In the genomic region with DNA sequence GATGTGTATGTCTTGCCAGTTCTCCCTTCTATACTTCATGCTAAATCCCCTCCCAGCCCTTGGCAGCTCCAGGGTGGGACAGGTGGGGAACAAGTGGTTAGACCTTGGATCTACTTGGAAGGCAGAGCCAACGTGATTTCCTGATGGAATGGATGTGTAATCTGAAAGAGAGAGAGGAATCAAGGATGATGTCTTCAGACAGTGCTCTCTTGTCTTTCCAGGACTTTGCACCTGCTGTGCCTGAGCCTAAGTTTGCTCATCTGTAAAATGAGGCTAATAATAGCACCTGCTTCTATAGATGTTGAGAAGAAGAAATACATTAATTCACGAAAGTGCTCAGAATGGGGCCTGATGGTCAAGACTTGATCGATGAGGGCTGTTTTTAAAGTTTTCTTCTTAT, we compare ENCODE assay signal across 9 cellular contexts. TPM values are rescaled to one million over a fixed set of nuclear protein-coding genes. Genes with fewer than 3 reads are reported as not detected.
A peak's percentile ranks its signal among the peaks of the same experiment; 100 is the strongest.
DNase-seq lines count a peak whose midpoint lies in the region; ATAC-seq and TF ChIP-seq lines count a peak whose summit lies in the region.
"Had no signal": no experiment of that assay in that cellular context is flagged by ENCODE, and none has a peak within 500 bp of the region (broad histone marks: within the 10 kb centered on the region; RNA-seq: fewer than 3 reads in every experiment).

No MANE protein-coding gene starts in this region.

- H3K27me3 Mint-ChIP-seq in activated T-cell treated with anti-CD3 and anti-CD28 coated beads, Interleukin-2, amount 50 U/mL, for 72 hours (ENCODE audit: low read depth) = no peaks in the 10 kb centered on the region
- H3K27me3 Mint-ChIP-seq in immature natural killer cell (ENCODE audit: low read depth in 3 of 3) = peaks cover 0 to 4% (median 3%) of the 10 kb centered on the region in 3 donors
- H3K27me3 Mint-ChIP-seq in type B pancreatic cell = no peaks in the 10 kb centered on the region

- H3K27ac Mint-ChIP-seq in activated T-cell treated with anti-CD3 and anti-CD28 coated beads, Interleukin-2, amount 50 U/mL, for 72 hours = peak overlapping the region; percentile 83
- H3K27ac Mint-ChIP-seq in immature natural killer cell (peak overlapping the region; percentile 90 to 95 (median 92)), type B pancreatic cell (peak overlapping the region; percentile 89)

- peak overlapping the region in 1 of 2 donors; percentile 70 for H3K4me3 Mint-ChIP-seq in activated T-cell treated with anti-CD3 and anti-CD28 coated beads, Interleukin-2, amount 50 U/mL, for 72 hours
- H3K4me3 Mint-ChIP-seq in immature natural killer cell (peak overlapping the region; percentile 63 to 80 (median 73)), type B pancreatic cell (no peak overlapping the region)
- H3K4me3 Mint-ChIP-seq: neural crest cell had no signal

- peaks cover 26% of the 10 kb centered on the region for H3K4me1 Mint-ChIP-seq in activated T-cell treated with anti-CD3 and anti-CD28 coated beads, Interleukin-2, amount 50 U/mL, for 72 hours (ENCODE audit: low read depth)
- peaks cover 28 to 29% of the 10 kb centered on the region in 2 donors for H3K4me1 Mint-ChIP-seq in immature natural killer cell
- H3K4me1 Mint-ChIP-seq in type B pancreatic cell (ENCODE audit: unreplicated experiment) = peaks cover 11% of the 10 kb centered on the region

- DNase-seq in activated T-cell treated with anti-CD3 and anti-CD28 coated beads, Interleukin-2, amount 50 U/mL, for 72 hours = no peak
- no peak for DNase-seq in activated T-cell treated with anti-CD3 and anti-CD28 coated beads for 4 hours
- no peak for DNase-seq in immature natural killer cell
- no peak for DNase-seq in type B pancreatic cell (ENCODE audit: extremely low spot score, unreplicated experiment)
- DNase-seq: NCI-H524 treated with DMSO at 0.1 percent for 48 hours had no signal

- H3K36me3 Mint-ChIP-seq in activated T-cell treated with anti-CD3 and anti-CD28 coated beads, Interleukin-2, amount 50 U/mL, for 72 hours (ENCODE audit: insufficient read depth in 2 of 2) = no peaks in the 10 kb centered on the region
- H3K36me3 Mint-ChIP-seq in immature natural killer cell = peaks cover 6 to 14% (median 13%) of the 10 kb centered on the region in 3 donors
- H3K36me3 Mint-ChIP-seq in type B pancreatic cell = no peaks in the 10 kb centered on the region

- ATAC-seq in activated T-cell treated with anti-CD3 and anti-CD28 coated beads, Interleukin-2, amount 50 U/mL, for 72 hours (replicated peaks in 1 of 2) = no peak
- ATAC-seq in SK-N-SH treated with all-trans-retinoic acid at 6 μM for 48 hours = no peak
- no peak for ATAC-seq in activated CD4-positive, CD25-positive, alpha-beta regulatory T cell treated with anti-CD3 and anti-CD28 coated beads, Interleukin-2, amount 50 U/mL, for 24 hours
- ATAC-seq: Right ventricle myocardium inferior had no signal

- TF ChIP-seq CTCF in type B pancreatic cell (conservative IDR thresholded peaks at IDR 0.05) = no peak

- no peaks in the 10 kb centered on the region for H3K9me3 Mint-ChIP-seq in activated T-cell treated with anti-CD3 and anti-CD28 coated beads, Interleukin-2, amount 50 U/mL, for 72 hours
- H3K9me3 Mint-ChIP-seq in immature natural killer cell (no peaks in the 10 kb centered on the region), type B pancreatic cell (no peaks in the 10 kb centered on the region)
- H3K9me3 Mint-ChIP-seq: neural crest cell had no signal

TF ChIP-seq in SK-N-SH treated with all-trans-retinoic acid at 6 μM for 48 hours, 23 proteins besides CTCF, POLR2A, EP300 and RAD21 (continues in another document):
- TF ChIP-seq, protein P1, sequence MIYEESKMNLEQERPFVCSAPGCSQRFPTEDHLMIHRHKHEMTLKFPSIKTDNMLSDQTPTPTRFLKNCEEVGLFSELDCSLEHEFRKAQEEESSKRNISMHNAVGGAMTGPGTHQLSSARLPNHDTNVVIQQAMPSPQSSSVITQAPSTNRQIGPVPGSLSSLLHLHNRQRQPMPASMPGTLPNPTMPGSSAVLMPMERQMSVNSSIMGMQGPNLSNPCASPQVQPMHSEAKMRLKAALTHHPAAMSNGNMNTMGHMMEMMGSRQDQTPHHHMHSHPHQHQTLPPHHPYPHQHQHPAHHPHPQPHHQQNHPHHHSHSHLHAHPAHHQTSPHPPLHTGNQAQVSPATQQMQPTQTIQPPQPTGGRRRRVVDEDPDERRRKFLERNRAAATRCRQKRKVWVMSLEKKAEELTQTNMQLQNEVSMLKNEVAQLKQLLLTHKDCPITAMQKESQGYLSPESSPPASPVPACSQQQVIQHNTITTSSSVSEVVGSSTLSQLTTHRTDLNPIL (CRISPR knock-in tag; IDR thresholded peaks at IDR 0.05; ENCODE audit: low read depth) = no peak
- TF ChIP-seq, protein P2, sequence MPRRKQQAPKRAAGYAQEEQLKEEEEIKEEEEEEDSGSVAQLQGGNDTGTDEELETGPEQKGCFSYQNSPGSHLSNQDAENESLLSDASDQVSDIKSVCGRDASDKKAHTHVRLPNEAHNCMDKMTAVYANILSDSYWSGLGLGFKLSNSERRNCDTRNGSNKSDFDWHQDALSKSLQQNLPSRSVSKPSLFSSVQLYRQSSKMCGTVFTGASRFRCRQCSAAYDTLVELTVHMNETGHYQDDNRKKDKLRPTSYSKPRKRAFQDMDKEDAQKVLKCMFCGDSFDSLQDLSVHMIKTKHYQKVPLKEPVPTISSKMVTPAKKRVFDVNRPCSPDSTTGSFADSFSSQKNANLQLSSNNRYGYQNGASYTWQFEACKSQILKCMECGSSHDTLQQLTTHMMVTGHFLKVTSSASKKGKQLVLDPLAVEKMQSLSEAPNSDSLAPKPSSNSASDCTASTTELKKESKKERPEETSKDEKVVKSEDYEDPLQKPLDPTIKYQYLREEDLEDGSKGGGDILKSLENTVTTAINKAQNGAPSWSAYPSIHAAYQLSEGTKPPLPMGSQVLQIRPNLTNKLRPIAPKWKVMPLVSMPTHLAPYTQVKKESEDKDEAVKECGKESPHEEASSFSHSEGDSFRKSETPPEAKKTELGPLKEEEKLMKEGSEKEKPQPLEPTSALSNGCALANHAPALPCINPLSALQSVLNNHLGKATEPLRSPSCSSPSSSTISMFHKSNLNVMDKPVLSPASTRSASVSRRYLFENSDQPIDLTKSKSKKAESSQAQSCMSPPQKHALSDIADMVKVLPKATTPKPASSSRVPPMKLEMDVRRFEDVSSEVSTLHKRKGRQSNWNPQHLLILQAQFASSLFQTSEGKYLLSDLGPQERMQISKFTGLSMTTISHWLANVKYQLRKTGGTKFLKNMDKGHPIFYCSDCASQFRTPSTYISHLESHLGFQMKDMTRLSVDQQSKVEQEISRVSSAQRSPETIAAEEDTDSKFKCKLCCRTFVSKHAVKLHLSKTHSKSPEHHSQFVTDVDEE (CRISPR knock-in tag; IDR thresholded peaks at IDR 0.05) = no peak
- TF ChIP-seq TOX (CRISPR knock-in tag; IDR thresholded peaks at IDR 0.05; ENCODE audit: borderline replicate concordance) (no peak), ZNF565 (CRISPR knock-in tag; conservative IDR thresholded peaks at IDR 0.05; ENCODE audit: low read depth) (no peak), PATZ1 (CRISPR knock-in tag; IDR thresholded peaks at IDR 0.05; ENCODE audit: borderline replicate concordance) (no peak), CSRNP3 (CRISPR knock-in tag; IDR thresholded peaks at IDR 0.05) (no peak)

RNA-seq across cellular contexts. Expression of gene EGLN2, which starts 7.0 kb away (rescaled TPM):
- 10 to 100 TPM; 90.5 to 91.8 TPM for total RNA-seq in activated T-cell treated with anti-CD3 and anti-CD28 coated beads, Interleukin-2, amount 50 U/mL, for 72 hours
- 100 to 1,000 TPM in 2 of 3 donors, 10 to 100 TPM in 1; 88.4 to 124 (median 101) TPM for polyA plus RNA-seq in immature natural killer cell
- 83.4 and 83.8 TPM in 2 replicates for total RNA-seq in type B pancreatic cell (ENCODE audit: low replicate concordance)

RNA-seq across cellular contexts. Expression of gene RAB4B, which starts 13.9 kb away (rescaled TPM):
- total RNA-seq in activated T-cell treated with anti-CD3 and anti-CD28 coated beads, Interleukin-2, amount 50 U/mL, for 72 hours = 10 to 100 TPM; 44.4 to 45.7 TPM
- 100 to 1,000 TPM; 129 to 151 (median 150) TPM for polyA plus RNA-seq in immature natural killer cell
- total RNA-seq in type B pancreatic cell (ENCODE audit: low replicate concordance) = 10.4 and 12.4 TPM in 2 replicates

RNA-seq across cellular contexts. Expression of gene MIA, which starts 16.7 kb away (rescaled TPM):
- 1 to 10 TPM in 1 of 2 donors, under 1 TPM in 1; 0.97 to 1.1 TPM for total RNA-seq in activated T-cell treated with anti-CD3 and anti-CD28 coated beads, Interleukin-2, amount 50 U/mL, for 72 hours
- polyA plus RNA-seq in immature natural killer cell = not detected
- total RNA-seq in type B pancreatic cell (ENCODE audit: low replicate concordance) = 1.7 and 3.2 TPM in 2 replicates
- total RNA-seq: Right ventricle myocardium inferior had no signal

RNA-seq across cellular contexts. Expression of gene SNRPA, which starts 41.0 kb away (rescaled TPM):
- total RNA-seq in activated T-cell treated with anti-CD3 and anti-CD28 coated beads, Interleukin-2, amount 50 U/mL, for 72 hours = 100 to 1,000 TPM; 201 to 290 TPM
- polyA plus RNA-seq in immature natural killer cell = 10 to 100 TPM; 28.9 to 78.7 (median 39.2) TPM
- 79.6 and 130 TPM in 2 replicates for total RNA-seq in type B pancreatic cell (ENCODE audit: low replicate concordance)

RNA-seq across cellular contexts. Expression of gene ACTMAP, which starts 41.7 kb away (rescaled TPM):
- 10 to 100 TPM; 32.8 to 45.1 TPM for total RNA-seq in activated T-cell treated with anti-CD3 and anti-CD28 coated beads, Interleukin-2, amount 50 U/mL, for 72 hours
- 1 to 10 TPM in 2 of 3 donors, not detected in 1; 3.1 to 6.2 TPM for polyA plus RNA-seq in immature natural killer cell
- total RNA-seq in type B pancreatic cell (ENCODE audit: low replicate concordance) = 9.6 and 16.0 TPM in 2 replicates
